In genomic region chr7:87599336-87599735, GRCh38 we compare ENCODE assay signal across 8 cellular contexts. TPM values are rescaled to one million over a fixed set of nuclear protein-coding genes. Genes with fewer than 3 reads are reported as not detected.
DNase-seq lines count a peak whose midpoint lies in the region; ATAC-seq and TF ChIP-seq lines count a peak whose summit lies in the region.

No MANE protein-coding gene starts in this region.

- H3K27ac Mint-ChIP-seq in WTC11, result no peak overlapping the region

- H3K27me3 ChIP-seq in esophagus muscularis mucosa, result peaks cover 0 to 30% (median 0%) of the 10 kb centered on the region in 4 donors

- peaks cover 0 to 16% (median 14%) of the 10 kb centered on the region in 4 donors for H3K4me1 ChIP-seq in esophagus muscularis mucosa

- no peaks in the 10 kb centered on the region for H3K36me3 ChIP-seq in esophagus muscularis mucosa

- no peak overlapping the region for H3K4me3 Mint-ChIP-seq in WTC11

- ATAC-seq in GM19468 (IDR thresholded peaks at IDR 0.05; ENCODE audit: extremely low read depth, unreplicated experiment) (peak; percentile 97), HG03460 (IDR thresholded peaks at IDR 0.05; ENCODE audit: unreplicated experiment) (peak; percentile 95), WTC11 (no peak)

- no peaks in the 10 kb centered on the region for H3K36me3 Mint-ChIP-seq in WTC11

- H3K4me3 ChIP-seq in esophagus muscularis mucosa, result peak overlapping the region in 3 of 4 donors; percentile 46 to 64 (median 53)

- peaks cover 5% of the 10 kb centered on the region; the same call in 1 of the 2 replicates for H3K9me3 Mint-ChIP-seq in WTC11

- intact Hi-C loops in esophagus muscularis mucosa (cut with DNase I), result no loop called here

- no peak for TF ChIP-seq POLR2A in esophagus muscularis mucosa (IDR thresholded peaks at IDR 0.05; ENCODE audit: low read depth)

- H3K27me3 Mint-ChIP-seq in WTC11 (ENCODE audit: low read depth), result peaks cover 48% of the 10 kb centered on the region

- no peak for TF ChIP-seq EP300 in esophagus muscularis mucosa (IDR thresholded peaks at IDR 0.05)

- TF ChIP-seq CTCF in WTC11 (IDR thresholded peaks at IDR 0.05), result no peak
- no peak for TF ChIP-seq CTCF in esophagus muscularis mucosa (IDR thresholded peaks at IDR 0.05)

- CTCF ChIA-PET in WTC11 (lab: Charles Lee), result interaction anchor here (0.6 to 2.0 kb wide), 4 partner anchors 37 to 183 kb away, joined by 3 to 10 read pairs (median 4); no protein-coding TSS in a partner anchor

- DNase-seq in COLO668 (lab: John Stamatoyannopoulos, UW; ENCODE audit: unreplicated experiment) (peak; percentile 66), WTC11 (ENCODE audit: low spot score) (no peak), esophagus muscularis mucosa (ENCODE audit: extremely low spot score) (no peak), NCI-H2171 (lab: John Stamatoyannopoulos, UW) (no peak), NCI-H2029 treated with DMSO at 0.1 percent for 48 hours (lab: John Stamatoyannopoulos, UW) (no peak)
- DNase-seq in stimulated activated CD8-positive, alpha-beta memory T cell treated with anti-CD3 and anti-CD28 coated beads, Interleukin-7, amount 100 ng/mL, for 1 hour (ENCODE audit: low read depth in 2 of 2), result peak; percentile 1 to 20

- H3K9me3 ChIP-seq in esophagus muscularis mucosa, result no peaks in the 10 kb centered on the region

- 53% methylated on average over 10 of the region's 10 CpGs for WGBS in esophagus muscularis mucosa

- no peak overlapping the region for H3K27ac ChIP-seq in esophagus muscularis mucosa (replicated peaks in 1 of 4)

- H3K4me1 Mint-ChIP-seq in WTC11, result 0 out of 2 replicates have a peak, but pooled peaks cover 10% of the 10 kb centered on the region

- POLR2A ChIA-PET in WTC11 (lab: Charles Lee), result no interaction called here

TF ChIP-seq in WTC11, 78 proteins besides CTCF, POLR2A, EP300 and RAD21:
- TF ChIP-seq SMAD4 (CRISPR knock-in tag; IDR thresholded peaks at IDR 0.05) (no peak), GABPB1 (CRISPR knock-in tag; IDR thresholded peaks at IDR 0.05) (peak; percentile 56; the same call in 1 of the 2 replicates)

RNA-seq across cellular contexts. Expression of gene ABCB1, which starts 1.3 kb away (rescaled TPM):
- 0.60 to 0.94 TPM (median 0.82 TPM) in 3 replicates for total RNA-seq in WTC11 (2021)
- total RNA-seq in esophagus muscularis mucosa, result 10 to 100 TPM in 1 of 4 donors, 1 to 10 TPM in 3; 4.2 to 11.1 (median 6.0) TPM

RNA-seq across cellular contexts. Expression of gene RUNDC3B, which starts 28.9 kb away (rescaled TPM):
- total RNA-seq in WTC11 (2021) (0.15 to 0.89 TPM (median 0.62 TPM) in 3 replicates), esophagus muscularis mucosa (1 to 10 TPM in 3 of 4 donors, under 1 TPM in 1; 0.83 to 4.5 (median 3.0) TPM)

Comparison
In these comparisons a context has a peak if more than half of its experiments do, and no peak if none do; other contexts are left out.
1. DNase-seq: peak in COLO668 (single experiment) and stimulated activated CD8-positive, alpha-beta memory T cell treated with anti-CD3 and anti-CD28 coated beads, Interleukin-7, amount 100 ng/mL, for 1 hour (2 of 2); none in WTC11 (single experiment), esophagus muscularis mucosa (single experiment), NCI-H2171 (single experiment) and NCI-H2029 treated with DMSO at 0.1 percent for 48 hours (single experiment).